1 cellular context compared by ENCODE assay signal in the genomic region with DNA sequence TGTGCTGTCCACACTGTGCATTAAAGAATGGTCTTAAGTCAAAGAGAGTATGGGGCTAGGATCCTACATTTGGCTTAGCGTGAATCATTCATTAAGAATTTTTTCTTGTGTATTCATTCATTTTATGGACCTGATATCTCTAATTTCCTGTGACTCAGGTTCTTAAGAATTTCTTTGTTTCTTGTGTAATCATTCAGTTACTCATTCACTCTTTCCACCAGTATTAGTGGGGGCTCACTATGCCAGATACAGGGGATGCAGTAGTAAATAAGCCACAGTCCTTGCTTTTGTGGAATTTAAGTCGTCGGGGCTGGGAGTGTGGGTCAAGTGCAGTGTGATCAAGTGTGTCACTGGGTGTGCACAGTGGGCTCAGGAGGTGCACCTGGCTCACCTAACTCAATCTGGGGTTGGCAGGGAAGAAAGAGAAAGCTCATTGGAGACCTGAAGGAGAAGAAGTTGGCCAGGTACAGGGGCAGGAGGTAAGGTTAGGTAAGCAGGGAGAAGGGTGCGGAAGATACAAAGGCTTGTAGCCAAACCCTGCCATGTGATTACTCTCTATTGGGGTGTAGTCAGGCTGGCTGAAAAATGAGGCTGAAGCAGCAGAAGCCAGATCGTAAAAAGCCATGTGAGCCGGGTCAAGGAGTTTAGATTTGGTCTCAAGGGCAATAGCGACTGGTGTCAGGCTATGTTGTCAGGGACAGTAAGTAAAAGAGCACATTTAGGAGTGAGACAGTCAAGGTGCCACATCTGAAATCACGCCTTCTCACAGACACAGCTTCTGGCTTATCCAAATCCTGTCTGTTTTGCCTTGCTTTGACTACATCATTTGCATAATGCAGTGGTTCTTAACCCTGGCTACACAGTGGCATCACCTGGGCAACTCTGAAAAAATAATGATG.
TF ChIP-seq lines count a peak whose summit lies in the region.

No MANE protein-coding gene starts in this region.

TF ChIP-seq in HEK293, 187 proteins besides CTCF, POLR2A, EP300 and RAD21 (continued from another document):
- TF ChIP-seq, protein P1, sequence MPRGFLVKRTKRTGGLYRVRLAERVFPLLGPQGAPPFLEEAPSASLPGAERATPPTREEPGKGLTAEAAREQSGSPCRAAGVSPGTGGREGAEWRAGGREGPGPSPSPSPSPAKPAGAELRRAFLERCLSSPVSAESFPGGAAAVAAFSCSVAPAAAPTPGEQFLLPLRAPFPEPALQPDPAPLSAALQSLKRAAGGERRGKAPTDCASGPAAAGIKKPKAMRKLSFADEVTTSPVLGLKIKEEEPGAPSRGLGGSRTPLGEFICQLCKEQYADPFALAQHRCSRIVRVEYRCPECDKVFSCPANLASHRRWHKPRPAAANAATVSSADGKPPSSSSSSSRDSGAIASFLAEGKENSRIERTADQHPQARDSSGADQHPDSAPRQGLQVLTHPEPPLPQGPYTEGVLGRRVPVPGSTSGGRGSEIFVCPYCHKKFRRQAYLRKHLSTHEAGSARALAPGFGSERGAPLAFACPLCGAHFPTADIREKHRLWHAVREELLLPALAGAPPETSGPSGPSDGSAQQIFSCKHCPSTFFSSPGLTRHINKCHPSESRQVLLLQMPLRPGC (tag by site-specific recombination; IDR thresholded peaks at IDR 0.05), result no peak
- no peak for TF ChIP-seq REPIN1 (tag by site-specific recombination; IDR thresholded peaks at IDR 0.05; ENCODE audit: low read depth)
- TF ChIP-seq KLF7 (tag by site-specific recombination; IDR thresholded peaks at IDR 0.05; ENCODE audit: borderline replicate concordance), result no peak
- no peak for TF ChIP-seq HOXA7 (CRISPR knock-in tag; IDR thresholded peaks at IDR 0.05; ENCODE audit: borderline replicate concordance)
- TF ChIP-seq, protein P2, sequence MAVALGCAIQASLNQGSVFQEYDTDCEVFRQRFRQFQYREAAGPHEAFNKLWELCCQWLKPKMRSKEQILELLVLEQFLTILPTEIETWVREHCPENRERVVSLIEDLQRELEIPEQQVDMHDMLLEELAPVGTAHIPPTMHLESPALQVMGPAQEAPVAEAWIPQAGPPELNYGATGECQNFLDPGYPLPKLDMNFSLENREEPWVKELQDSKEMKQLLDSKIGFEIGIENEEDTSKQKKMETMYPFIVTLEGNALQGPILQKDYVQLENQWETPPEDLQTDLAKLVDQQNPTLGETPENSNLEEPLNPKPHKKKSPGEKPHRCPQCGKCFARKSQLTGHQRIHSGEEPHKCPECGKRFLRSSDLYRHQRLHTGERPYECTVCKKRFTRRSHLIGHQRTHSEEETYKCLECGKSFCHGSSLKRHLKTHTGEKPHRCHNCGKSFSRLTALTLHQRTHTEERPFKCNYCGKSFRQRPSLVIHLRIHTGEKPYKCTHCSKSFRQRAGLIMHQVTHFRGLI (tag by site-specific recombination; IDR thresholded peaks at IDR 0.05), result no peak
- TF ChIP-seq ZBTB20 (tag by site-specific recombination; IDR thresholded peaks at IDR 0.05), result peak; percentile 53
- TF ChIP-seq ZNF302 (tag by site-specific recombination; IDR thresholded peaks at IDR 0.05; ENCODE audit: low read depth), result no peak
- TF ChIP-seq ZNF76 (tag by site-specific recombination; IDR thresholded peaks at IDR 0.05; ENCODE audit: borderline replicate concordance, low read depth), result no peak
- TF ChIP-seq GFI1B (tag by site-specific recombination; IDR thresholded peaks at IDR 0.05), result no peak
- no peak for TF ChIP-seq MYNN (tag by site-specific recombination; IDR thresholded peaks at IDR 0.05; ENCODE audit: borderline replicate concordance)
